Comparison of ENCODE assay signal across 1 cellular context in the genomic region with DNA sequence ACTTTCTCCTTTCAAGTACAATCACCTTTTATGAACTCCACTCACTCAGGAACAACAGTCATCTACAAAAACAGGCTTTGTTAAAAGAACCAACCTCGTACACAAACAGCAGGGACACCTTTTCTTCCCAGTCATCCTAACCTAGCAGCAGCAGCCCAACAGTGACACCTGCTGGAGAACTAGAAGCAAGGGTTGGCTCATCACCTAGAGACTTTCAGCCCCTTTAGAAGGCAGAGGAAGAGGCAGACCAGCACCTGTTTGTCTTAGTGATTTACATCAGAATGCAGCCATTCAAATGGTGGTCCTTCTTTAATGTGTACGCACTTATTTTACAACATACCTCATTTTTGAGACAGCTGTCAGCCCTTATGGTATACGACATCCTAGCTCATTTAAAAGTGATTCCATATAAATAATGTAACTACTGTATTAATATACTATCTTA.
TF ChIP-seq lines count a peak whose summit lies in the region.

No MANE protein-coding gene starts in this region.

TF ChIP-seq in WTC11, 78 proteins besides CTCF, POLR2A, EP300 and RAD21 (continued from another document):
- TF ChIP-seq, protein P1, sequence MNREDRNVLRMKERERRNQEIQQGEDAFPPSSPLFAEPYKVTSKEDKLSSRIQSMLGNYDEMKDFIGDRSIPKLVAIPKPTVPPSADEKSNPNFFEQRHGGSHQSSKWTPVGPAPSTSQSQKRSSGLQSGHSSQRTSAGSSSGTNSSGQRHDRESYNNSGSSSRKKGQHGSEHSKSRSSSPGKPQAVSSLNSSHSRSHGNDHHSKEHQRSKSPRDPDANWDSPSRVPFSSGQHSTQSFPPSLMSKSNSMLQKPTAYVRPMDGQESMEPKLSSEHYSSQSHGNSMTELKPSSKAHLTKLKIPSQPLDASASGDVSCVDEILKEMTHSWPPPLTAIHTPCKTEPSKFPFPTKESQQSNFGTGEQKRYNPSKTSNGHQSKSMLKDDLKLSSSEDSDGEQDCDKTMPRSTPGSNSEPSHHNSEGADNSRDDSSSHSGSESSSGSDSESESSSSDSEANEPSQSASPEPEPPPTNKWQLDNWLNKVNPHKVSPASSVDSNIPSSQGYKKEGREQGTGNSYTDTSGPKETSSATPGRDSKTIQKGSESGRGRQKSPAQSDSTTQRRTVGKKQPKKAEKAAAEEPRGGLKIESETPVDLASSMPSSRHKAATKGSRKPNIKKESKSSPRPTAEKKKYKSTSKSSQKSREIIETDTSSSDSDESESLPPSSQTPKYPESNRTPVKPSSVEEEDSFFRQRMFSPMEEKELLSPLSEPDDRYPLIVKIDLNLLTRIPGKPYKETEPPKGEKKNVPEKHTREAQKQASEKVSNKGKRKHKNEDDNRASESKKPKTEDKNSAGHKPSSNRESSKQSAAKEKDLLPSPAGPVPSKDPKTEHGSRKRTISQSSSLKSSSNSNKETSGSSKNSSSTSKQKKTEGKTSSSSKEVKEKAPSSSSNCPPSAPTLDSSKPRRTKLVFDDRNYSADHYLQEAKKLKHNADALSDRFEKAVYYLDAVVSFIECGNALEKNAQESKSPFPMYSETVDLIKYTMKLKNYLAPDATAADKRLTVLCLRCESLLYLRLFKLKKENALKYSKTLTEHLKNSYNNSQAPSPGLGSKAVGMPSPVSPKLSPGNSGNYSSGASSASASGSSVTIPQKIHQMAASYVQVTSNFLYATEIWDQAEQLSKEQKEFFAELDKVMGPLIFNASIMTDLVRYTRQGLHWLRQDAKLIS (CRISPR knock-in tag; IDR thresholded peaks at IDR 0.05; ENCODE audit: borderline replicate concordance) = no peak
- TF ChIP-seq, protein P2, sequence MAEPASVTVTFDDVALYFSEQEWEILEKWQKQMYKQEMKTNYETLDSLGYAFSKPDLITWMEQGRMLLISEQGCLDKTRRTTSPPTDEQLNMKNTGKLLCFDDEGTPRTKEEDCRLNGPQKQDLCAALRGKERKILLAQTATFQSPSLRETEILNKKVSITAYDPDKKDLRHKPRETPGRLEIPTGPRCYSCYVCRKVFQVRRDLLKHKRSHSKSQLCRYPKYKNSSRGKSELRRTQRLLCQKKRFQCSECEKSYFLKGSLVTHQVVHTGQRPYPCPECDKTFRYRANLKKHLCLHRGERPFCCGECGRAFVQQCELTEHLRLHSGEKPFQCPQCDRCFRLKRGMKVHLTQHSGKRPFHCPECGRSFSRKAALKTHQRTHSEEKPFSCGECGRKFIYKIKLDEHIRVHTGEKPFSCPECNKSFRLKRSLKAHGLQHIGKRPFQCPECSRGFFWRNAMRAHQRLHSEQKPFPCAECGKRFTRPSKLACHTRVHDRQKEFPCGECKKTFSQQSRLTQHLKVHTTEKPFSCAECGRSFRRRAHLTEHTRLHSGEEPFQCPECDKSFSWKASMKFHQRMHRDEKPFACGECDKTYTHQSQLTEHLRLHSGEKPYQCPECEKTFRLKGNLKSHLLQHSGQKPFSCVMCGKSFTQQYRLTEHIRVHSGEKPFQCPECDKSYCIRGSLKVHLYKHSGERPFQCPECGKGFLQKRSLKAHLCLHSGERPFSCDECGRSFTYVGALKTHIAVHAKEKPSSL (CRISPR knock-in tag; conservative IDR thresholded peaks at IDR 0.05) = no peak
- TF ChIP-seq EMX1 (CRISPR knock-in tag; IDR thresholded peaks at IDR 0.05) (no peak), OVOL2 (CRISPR knock-in tag; IDR thresholded peaks at IDR 0.05; ENCODE audit: borderline replicate concordance) (no peak), NFE2L1 (CRISPR knock-in tag; IDR thresholded peaks at IDR 0.05) (peak; percentile 64; the same call in 1 of the 2 replicates), SP1 (CRISPR knock-in tag; conservative IDR thresholded peaks at IDR 0.05) (0 out of 2 replicates have a peak, but pooled peaks have one; percentile 35)
